Comparison of ENCODE assay signal across 18 cellular contexts in genomic region chr1:230441630-230442029, GRCh38. TPM values are rescaled to one million over a fixed set of nuclear protein-coding genes. Genes with fewer than 3 reads are reported as not detected.
"Had no signal": no experiment of that assay in that cellular context is flagged by ENCODE, and none has a peak within 500 bp of the region (broad histone marks: within the 10 kb centered on the region; RNA-seq: fewer than 3 reads in every experiment).

No MANE protein-coding gene starts in this region.

- H3K4me3 ChIP-seq: gastrocnemius medialis, heart left ventricle, pancreas, smooth muscle cell, stomach, testis had no signal

- H3K36me3 ChIP-seq: gastrocnemius medialis, heart left ventricle, neutrophil, pancreas, stomach had no signal

- FAIRE-seq: bronchial epithelial cell, pancreas had no signal

- H3K9me3 ChIP-seq: neutrophil, pancreas, testis had no signal

- H3K27me3 ChIP-seq: pancreas, testis had no signal

- H3K4me2 ChIP-seq: smooth muscle cell had no signal

- H3K27ac ChIP-seq: gastrocnemius medialis, heart left ventricle, neutrophil, pancreas, stomach, testis, VCaP had no signal

- ATAC-seq: esophagus mucosa; gastrocnemius medialis; heart left ventricle; left cardiac atrium; naive thymus-derived CD8-positive, alpha-beta T cell; pancreas; sciatic nerve; stimulated activated effector memory CD8-positive, alpha-beta T cell treated with anti-CD3 and anti-CD28 coated beads, Interleukin-12 subunit alpha, Interleukin-12 subunit beta, amount 100 ng/mL, for 72 hours had no signal

- H3K4me1 ChIP-seq: gastrocnemius medialis, heart left ventricle, pancreas, stomach, testis had no signal

- DNase-seq: activated CD4-positive, alpha-beta T cell treated with anti-CD3 and anti-CD28 coated beads, Interleukin-2, amount 50 U/mL, for 48 hours; activated gamma-delta T cell treated with Interleukin-2 at 50 U/mL for 16 hours; effector CD4-positive, alpha-beta T cell; gastrocnemius medialis; heart left ventricle; left cardiac atrium; naive thymus-derived CD8-positive, alpha-beta T cell; pancreas; stimulated activated CD4-positive, alpha-beta T cell treated with anti-CD3 and anti-CD28 coated beads, Interleukin-4, amount 100 ng/mL, for 24 hours; stomach; testis had no signal

RNA-seq across cellular contexts. Expression of gene PGBD5, which starts 15.5 kb away (rescaled TPM):
- total RNA-seq: naive thymus-derived CD8-positive, alpha-beta T cell had no signal
- polyA plus RNA-seq: naive thymus-derived CD8-positive, alpha-beta T cell had no signal
